Comparison of ENCODE assay signal across 1 cellular context in genomic region chr2:201680743-201681142, GRCh38.
TF ChIP-seq lines count a peak whose summit lies in the region.

No MANE protein-coding gene starts in this region.

TF ChIP-seq in HepG2, 621 proteins besides CTCF, POLR2A, EP300 and RAD21 (continued from another document):
- TF ChIP-seq, protein P1, sequence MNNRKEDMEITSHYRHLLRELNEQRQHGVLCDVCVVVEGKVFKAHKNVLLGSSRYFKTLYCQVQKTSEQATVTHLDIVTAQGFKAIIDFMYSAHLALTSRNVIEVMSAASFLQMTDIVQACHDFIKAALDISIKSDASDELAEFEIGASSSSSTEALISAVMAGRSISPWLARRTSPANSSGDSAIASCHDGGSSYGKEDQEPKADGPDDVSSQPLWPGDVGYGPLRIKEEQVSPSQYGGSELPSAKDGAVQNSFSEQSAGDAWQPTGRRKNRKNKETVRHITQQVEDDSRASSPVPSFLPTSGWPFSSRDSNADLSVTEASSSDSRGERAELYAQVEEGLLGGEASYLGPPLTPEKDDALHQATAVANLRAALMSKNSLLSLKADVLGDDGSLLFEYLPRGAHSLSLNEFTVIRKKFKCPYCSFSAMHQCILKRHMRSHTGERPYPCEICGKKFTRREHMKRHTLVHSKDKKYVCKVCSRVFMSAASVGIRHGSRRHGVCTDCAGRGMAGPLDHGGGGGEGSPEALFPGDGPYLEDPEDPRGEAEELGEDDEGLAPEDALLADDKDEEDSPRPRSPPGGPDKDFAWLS (CRISPR knock-in tag; IDR thresholded peaks at IDR 0.05; ENCODE audit: borderline replicate concordance) = 0 out of 2 replicates have a peak, but pooled peaks have one; percentile 52
- TF ChIP-seq ZBTB7B (CRISPR knock-in tag; IDR thresholded peaks at IDR 0.05) (no peak), PHF5A (CRISPR knock-in tag; IDR thresholded peaks at IDR 0.05; ENCODE audit: low read depth, unreplicated experiment) (no peak), RFX1 (IDR thresholded peaks at IDR 0.05) (no peak), MED1 (CRISPR knock-in tag; IDR thresholded peaks at IDR 0.05) (peak; percentile 28; the same call in 1 of the 2 replicates), FOSL2 (CRISPR knock-in tag; IDR thresholded peaks at IDR 0.05) (no peak), XRCC5 (optimal IDR thresholded peaks at IDR 0.05; ENCODE audit: low read length) (peak; percentile 80), NR1H2 (CRISPR knock-in tag; IDR thresholded peaks at IDR 0.05; ENCODE audit: borderline replicate concordance, low read depth) (no peak), KDM2A (CRISPR knock-in tag; IDR thresholded peaks at IDR 0.05; ENCODE audit: borderline replicate concordance, low read depth) (peak; percentile 42; the same call in 1 of the 2 replicates), AHR (CRISPR knock-in tag; IDR thresholded peaks at IDR 0.05) (peak; percentile 42; the same call in 1 of the 2 replicates)
- TF ChIP-seq, protein P2, sequence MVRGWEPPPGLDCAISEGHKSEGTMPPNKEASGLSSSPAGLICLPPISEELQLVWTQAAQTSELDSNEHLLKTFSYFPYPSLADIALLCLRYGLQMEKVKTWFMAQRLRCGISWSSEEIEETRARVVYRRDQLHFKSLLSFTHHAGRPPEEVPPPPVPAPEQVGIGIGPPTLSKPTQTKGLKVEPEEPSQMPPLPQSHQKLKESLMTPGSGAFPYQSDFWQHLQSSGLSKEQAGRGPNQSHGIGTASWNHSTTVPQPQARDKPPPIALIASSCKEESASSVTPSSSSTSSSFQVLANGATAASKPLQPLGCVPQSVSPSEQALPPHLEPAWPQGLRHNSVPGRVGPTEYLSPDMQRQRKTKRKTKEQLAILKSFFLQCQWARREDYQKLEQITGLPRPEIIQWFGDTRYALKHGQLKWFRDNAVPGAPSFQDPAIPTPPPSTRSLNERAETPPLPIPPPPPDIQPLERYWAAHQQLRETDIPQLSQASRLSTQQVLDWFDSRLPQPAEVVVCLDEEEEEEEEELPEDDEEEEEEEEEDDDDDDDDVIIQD (CRISPR knock-in tag; IDR thresholded peaks at IDR 0.05; ENCODE audit: low read depth) = no peak
- TF ChIP-seq, protein P3, sequence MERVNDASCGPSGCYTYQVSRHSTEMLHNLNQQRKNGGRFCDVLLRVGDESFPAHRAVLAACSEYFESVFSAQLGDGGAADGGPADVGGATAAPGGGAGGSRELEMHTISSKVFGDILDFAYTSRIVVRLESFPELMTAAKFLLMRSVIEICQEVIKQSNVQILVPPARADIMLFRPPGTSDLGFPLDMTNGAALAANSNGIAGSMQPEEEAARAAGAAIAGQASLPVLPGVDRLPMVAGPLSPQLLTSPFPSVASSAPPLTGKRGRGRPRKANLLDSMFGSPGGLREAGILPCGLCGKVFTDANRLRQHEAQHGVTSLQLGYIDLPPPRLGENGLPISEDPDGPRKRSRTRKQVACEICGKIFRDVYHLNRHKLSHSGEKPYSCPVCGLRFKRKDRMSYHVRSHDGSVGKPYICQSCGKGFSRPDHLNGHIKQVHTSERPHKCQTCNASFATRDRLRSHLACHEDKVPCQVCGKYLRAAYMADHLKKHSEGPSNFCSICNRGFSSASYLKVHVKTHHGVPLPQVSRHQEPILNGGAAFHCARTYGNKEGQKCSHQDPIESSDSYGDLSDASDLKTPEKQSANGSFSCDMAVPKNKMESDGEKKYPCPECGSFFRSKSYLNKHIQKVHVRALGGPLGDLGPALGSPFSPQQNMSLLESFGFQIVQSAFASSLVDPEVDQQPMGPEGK (CRISPR knock-in tag; IDR thresholded peaks at IDR 0.05) = 0 out of 2 replicates have a peak, but pooled peaks have one; percentile 21
